1 cellular context compared by ENCODE assay signal in the genomic region with DNA sequence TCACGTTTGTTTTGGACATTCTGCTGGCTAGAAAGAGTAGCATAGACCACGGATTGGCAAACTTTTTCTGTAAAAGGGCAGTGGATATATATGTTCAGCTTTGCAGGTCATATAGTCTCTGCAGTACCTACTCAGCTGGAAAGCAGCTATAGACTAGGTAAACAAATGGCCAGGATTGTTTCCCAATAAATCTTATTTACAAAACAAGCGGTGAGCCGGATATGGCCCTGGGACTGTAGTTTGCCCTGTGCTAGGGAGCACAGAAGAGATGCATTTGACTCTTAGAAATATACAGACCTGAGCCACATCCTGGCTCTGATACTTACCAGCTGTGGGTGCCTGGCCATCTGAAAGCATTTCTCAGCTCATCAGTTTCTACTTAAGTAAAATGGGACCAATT.
TF ChIP-seq lines count a peak whose summit lies in the region.

No MANE protein-coding gene starts in this region.

TF ChIP-seq in HepG2, 621 proteins besides CTCF, POLR2A, EP300 and RAD21 (continues in another document):
- TF ChIP-seq ZNF34 (CRISPR knock-in tag; IDR thresholded peaks at IDR 0.05; ENCODE audit: borderline replicate concordance) = no peak
- TF ChIP-seq MAZ (IDR thresholded peaks at IDR 0.05; ENCODE audit: borderline replicate concordance, low read depth, low read length) = no peak
- TF ChIP-seq MAZ (CRISPR knock-in tag; IDR thresholded peaks at IDR 0.05; ENCODE audit: low read depth) = no peak
- TF ChIP-seq ZNF3 (CRISPR knock-in tag; IDR thresholded peaks at IDR 0.05) = no peak
- no peak for TF ChIP-seq ZFP1 (CRISPR knock-in tag; IDR thresholded peaks at IDR 0.05)
- no peak for TF ChIP-seq SIX1 (CRISPR knock-in tag; IDR thresholded peaks at IDR 0.05; ENCODE audit: borderline replicate concordance)
- no peak for TF ChIP-seq GABPA (IDR thresholded peaks at IDR 0.05; ENCODE audit: low read depth, low read length)
- peak; percentile 28; the same call in 1 of the 2 replicates for TF ChIP-seq GABPA (CRISPR knock-in tag; IDR thresholded peaks at IDR 0.05; ENCODE audit: low read depth)
- TF ChIP-seq, protein P1, sequence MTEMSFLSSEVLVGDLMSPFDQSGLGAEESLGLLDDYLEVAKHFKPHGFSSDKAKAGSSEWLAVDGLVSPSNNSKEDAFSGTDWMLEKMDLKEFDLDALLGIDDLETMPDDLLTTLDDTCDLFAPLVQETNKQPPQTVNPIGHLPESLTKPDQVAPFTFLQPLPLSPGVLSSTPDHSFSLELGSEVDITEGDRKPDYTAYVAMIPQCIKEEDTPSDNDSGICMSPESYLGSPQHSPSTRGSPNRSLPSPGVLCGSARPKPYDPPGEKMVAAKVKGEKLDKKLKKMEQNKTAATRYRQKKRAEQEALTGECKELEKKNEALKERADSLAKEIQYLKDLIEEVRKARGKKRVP (CRISPR knock-in tag; IDR thresholded peaks at IDR 0.05) = peak in 1 of 2 experiments; percentile 37; a peak in 1 of 4 replicates
- no peak for TF ChIP-seq ZNF274 (CRISPR knock-in tag; IDR thresholded peaks at IDR 0.05)
- no peak for TF ChIP-seq ZNF460 (CRISPR knock-in tag; IDR thresholded peaks at IDR 0.05; ENCODE audit: borderline replicate concordance)
- no peak for TF ChIP-seq ZNF770 (CRISPR knock-in tag; IDR thresholded peaks at IDR 0.05)
- no peak for TF ChIP-seq PCBP2 (optimal IDR thresholded peaks at IDR 0.05; ENCODE audit: low read depth, low read length, poor library complexity, severe bottlenecking)
- TF ChIP-seq ZKSCAN1 (IDR thresholded peaks at IDR 0.05; ENCODE audit: low read length) = no peak
- TF ChIP-seq, protein P2, sequence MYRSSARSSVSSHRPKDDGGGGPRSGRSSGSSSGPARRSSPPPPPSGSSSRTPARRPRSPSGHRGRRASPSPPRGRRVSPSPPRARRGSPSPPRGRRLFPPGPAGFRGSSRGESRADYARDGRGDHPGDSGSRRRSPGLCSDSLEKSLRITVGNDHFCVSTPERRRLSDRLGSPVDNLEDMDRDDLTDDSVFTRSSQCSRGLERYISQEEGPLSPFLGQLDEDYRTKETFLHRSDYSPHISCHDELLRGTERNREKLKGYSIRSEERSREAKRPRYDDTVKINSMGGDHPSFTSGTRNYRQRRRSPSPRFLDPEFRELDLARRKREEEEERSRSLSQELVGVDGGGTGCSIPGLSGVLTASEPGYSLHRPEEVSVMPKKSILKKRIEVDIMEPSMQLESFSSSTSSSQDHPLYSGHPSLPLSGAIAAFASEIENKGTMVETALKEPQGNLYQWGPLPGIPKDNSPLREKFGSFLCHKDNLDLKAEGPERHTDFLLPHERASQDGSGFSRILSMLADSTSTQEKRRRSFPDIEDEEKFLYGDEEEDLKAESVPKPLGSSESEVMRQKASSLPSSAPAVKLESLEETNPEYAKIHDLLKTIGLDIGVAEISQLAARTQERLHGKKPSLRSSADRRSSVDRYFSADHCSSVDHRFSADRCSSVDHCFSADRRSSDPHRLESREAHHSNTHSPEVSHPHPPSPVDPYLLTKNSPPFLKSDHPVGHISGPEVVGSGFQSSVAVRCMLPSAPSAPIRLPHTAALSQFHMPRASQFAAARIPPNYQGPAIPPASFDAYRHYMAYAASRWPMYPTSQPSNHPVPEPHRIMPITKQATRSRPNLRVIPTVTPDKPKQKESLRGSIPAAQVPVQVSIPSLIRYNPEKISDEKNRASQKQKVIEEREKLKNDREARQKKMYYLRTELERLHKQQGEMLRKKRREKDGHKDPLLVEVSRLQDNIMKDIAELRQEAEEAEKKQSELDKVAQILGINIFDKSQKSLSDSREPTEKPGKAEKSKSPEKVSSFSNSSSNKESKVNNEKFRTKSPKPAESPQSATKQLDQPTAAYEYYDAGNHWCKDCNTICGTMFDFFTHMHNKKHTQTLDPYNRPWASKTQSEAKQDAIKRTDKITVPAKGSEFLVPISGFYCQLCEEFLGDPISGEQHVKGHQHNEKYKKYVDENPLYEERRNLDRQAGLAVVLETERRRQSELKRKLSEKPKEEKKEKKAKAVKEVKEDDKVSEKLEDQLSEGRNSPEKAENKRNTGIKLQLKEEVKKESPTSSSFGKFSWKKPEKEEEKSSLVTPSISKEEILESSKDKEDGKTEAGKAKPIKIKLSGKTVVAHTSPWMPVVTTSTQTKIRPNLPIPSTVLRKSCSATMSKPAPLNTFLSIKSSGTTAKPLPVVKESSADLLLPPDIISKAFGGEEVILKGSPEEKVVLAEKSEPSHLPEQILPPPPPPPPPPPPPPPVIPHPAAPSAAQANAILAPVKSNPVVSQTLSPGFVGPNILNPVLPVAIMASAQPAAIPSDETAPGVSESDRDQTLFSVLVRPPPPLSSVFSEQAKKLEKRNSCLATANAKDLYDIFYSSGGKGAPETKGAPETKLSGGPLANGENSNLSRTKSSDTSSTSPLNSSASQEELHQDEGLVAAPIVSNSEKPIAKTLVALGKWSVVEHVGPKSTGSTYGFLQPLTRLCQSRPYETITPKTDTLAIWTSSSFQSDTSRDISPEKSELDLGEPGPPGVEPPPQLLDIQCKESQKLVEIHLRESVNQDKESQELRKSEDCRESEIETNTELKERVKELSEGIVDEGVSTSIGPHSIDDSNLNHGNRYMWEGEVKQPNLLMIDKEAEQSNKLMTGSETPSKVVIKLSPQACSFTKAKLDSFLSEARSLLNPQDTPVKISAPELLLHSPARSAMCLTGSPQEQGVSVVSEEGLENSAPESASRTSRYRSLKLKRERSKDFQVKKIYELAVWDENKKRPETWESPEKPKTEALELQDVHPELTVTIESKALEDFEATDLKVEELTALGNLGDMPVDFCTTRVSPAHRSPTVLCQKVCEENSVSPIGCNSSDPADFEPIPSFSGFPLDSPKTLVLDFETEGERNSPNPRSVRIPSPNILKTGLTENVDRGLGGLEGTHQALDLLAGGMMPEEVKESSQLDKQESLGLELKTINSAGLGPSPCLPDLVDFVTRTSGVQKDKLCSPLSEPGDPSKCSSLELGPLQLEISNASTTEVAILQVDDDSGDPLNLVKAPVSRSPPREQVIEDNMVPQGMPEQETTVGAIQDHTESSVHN (CRISPR knock-in tag; IDR thresholded peaks at IDR 0.05) = no peak
- no peak for TF ChIP-seq FOSL1 (CRISPR knock-in tag; IDR thresholded peaks at IDR 0.05; ENCODE audit: borderline replicate concordance)
- TF ChIP-seq TFE3 (CRISPR knock-in tag; IDR thresholded peaks at IDR 0.05) = no peak
- TF ChIP-seq, protein P3, sequence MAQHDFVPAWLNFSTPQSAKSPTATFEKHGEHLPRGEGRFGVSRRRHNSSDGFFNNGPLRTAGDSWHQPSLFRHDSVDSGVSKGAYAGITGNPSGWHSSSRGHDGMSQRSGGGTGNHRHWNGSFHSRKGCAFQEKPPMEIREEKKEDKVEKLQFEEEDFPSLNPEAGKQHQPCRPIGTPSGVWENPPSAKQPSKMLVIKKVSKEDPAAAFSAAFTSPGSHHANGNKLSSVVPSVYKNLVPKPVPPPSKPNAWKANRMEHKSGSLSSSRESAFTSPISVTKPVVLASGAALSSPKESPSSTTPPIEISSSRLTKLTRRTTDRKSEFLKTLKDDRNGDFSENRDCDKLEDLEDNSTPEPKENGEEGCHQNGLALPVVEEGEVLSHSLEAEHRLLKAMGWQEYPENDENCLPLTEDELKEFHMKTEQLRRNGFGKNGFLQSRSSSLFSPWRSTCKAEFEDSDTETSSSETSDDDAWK (CRISPR knock-in tag; IDR thresholded peaks at IDR 0.05) = no peak
- no peak for TF ChIP-seq NFKB2 (CRISPR knock-in tag; IDR thresholded peaks at IDR 0.05; ENCODE audit: borderline replicate concordance)
- no peak for TF ChIP-seq ZNF556 (CRISPR knock-in tag; IDR thresholded peaks at IDR 0.05; ENCODE audit: borderline replicate concordance)
- peak; percentile 79 for TF ChIP-seq FOXA3 (CRISPR knock-in tag; IDR thresholded peaks at IDR 0.05)
- no peak for TF ChIP-seq ZNF33B (CRISPR knock-in tag; IDR thresholded peaks at IDR 0.05)
- TF ChIP-seq, protein P4, sequence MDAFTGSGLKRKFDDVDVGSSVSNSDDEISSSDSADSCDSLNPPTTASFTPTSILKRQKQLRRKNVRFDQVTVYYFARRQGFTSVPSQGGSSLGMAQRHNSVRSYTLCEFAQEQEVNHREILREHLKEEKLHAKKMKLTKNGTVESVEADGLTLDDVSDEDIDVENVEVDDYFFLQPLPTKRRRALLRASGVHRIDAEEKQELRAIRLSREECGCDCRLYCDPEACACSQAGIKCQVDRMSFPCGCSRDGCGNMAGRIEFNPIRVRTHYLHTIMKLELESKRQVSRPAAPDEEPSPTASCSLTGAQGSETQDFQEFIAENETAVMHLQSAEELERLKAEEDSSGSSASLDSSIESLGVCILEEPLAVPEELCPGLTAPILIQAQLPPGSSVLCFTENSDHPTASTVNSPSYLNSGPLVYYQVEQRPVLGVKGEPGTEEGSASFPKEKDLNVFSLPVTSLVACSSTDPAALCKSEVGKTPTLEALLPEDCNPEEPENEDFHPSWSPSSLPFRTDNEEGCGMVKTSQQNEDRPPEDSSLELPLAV (CRISPR knock-in tag; conservative IDR thresholded peaks at IDR 0.05; ENCODE audit: low read depth) = no peak
- TF ChIP-seq GATA4 (IDR thresholded peaks at IDR 0.05; ENCODE audit: borderline replicate concordance, low read depth) = no peak
- no peak for TF ChIP-seq SALL2 (CRISPR knock-in tag; IDR thresholded peaks at IDR 0.05)
- TF ChIP-seq ZNF230 (CRISPR knock-in tag; IDR thresholded peaks at IDR 0.05) = no peak
- TF ChIP-seq KDM2A (CRISPR knock-in tag; IDR thresholded peaks at IDR 0.05; ENCODE audit: borderline replicate concordance, low read depth) = no peak
- no peak for TF ChIP-seq SAP130 (CRISPR knock-in tag; IDR thresholded peaks at IDR 0.05; ENCODE audit: low read depth)
- no peak for TF ChIP-seq BRD4 (CRISPR knock-in tag; IDR thresholded peaks at IDR 0.05)
- TF ChIP-seq, protein P5, sequence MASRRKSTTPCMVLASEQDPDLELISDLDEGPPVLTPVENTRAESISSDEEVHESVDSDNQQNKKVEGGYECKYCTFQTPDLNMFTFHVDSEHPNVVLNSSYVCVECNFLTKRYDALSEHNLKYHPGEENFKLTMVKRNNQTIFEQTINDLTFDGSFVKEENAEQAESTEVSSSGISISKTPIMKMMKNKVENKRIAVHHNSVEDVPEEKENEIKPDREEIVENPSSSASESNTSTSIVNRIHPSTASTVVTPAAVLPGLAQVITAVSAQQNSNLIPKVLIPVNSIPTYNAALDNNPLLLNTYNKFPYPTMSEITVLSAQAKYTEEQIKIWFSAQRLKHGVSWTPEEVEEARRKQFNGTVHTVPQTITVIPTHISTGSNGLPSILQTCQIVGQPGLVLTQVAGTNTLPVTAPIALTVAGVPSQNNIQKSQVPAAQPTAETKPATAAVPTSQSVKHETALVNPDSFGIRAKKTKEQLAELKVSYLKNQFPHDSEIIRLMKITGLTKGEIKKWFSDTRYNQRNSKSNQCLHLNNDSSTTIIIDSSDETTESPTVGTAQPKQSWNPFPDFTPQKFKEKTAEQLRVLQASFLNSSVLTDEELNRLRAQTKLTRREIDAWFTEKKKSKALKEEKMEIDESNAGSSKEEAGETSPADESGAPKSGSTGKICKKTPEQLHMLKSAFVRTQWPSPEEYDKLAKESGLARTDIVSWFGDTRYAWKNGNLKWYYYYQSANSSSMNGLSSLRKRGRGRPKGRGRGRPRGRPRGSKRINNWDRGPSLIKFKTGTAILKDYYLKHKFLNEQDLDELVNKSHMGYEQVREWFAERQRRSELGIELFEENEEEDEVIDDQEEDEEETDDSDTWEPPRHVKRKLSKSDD (CRISPR knock-in tag; IDR thresholded peaks at IDR 0.05; ENCODE audit: low read depth) = no peak
- no peak for TF ChIP-seq POGZ (CRISPR knock-in tag; IDR thresholded peaks at IDR 0.05)
- 0 out of 2 replicates have a peak, but pooled peaks have one; percentile 19 for TF ChIP-seq TFAP4 (IDR thresholded peaks at IDR 0.05; ENCODE audit: borderline replicate concordance, low read depth)
- TF ChIP-seq ZBTB21 (CRISPR knock-in tag; IDR thresholded peaks at IDR 0.05) = no peak
- peak; percentile 25; the same call in 1 of the 2 replicates for TF ChIP-seq ZNF816 (CRISPR knock-in tag; IDR thresholded peaks at IDR 0.05; ENCODE audit: borderline replicate concordance)
- TF ChIP-seq AHR (CRISPR knock-in tag; IDR thresholded peaks at IDR 0.05) = no peak
- TF ChIP-seq HCFC1 (IDR thresholded peaks at IDR 0.05; ENCODE audit: low read depth, low read length) = no peak
- TF ChIP-seq ZBTB37 (CRISPR knock-in tag; IDR thresholded peaks at IDR 0.05) = no peak
- TF ChIP-seq ZNF761 (CRISPR knock-in tag; conservative IDR thresholded peaks at IDR 0.05) = no peak
